In genomic region chr17:17354560-17355357, GRCh38 we compare ENCODE assay signal across 8 cellular contexts. TPM values are rescaled to one million over a fixed set of nuclear protein-coding genes. Genes with fewer than 3 reads are reported as not detected.
DNase-seq lines count a peak whose midpoint lies in the region; ATAC-seq and TF ChIP-seq lines count a peak whose summit lies in the region.

No MANE protein-coding gene starts in this region.

- peak; percentile 20 for DNase-seq in AG09319 (ENCODE audit: extremely low read depth, low read depth)
- peak; percentile 48 to 79 for DNase-seq in NCI-H526 (lab: John Stamatoyannopoulos, UW)
- DNase-seq in activated CD4-positive, alpha-beta T cell treated with anti-CD3 and anti-CD28 coated beads, Interleukin-2, amount 50 U/mL, for 48 hours: peak; percentile 76 to 79
- DNase-seq in dermis microvascular lymphatic vessel endothelial cell (ENCODE audit: low read depth in 2 of 2): peak; percentile 43 to 74
- DNase-seq in lung (ENCODE audit: low spot score): peak; percentile 75
- peak; percentile 52 for DNase-seq in stimulated activated CD8-positive, alpha-beta memory T cell treated with anti-CD3 and anti-CD28 coated beads, Interleukin-15, amount 100 ng/mL, for 24 hours (ENCODE audit: low read depth)

- CTCF ChIA-PET in HEK293 (lab: Yijun Ruan, JAX): interaction anchor here (0.6 to 7.0 kb wide), 70 partner anchors 10 to 694 kb away, joined by 3 to 161 read pairs (median 4); partner anchors contain the start of genes ATPAF2, GID4, PEMT and RAI1

- H3K36me3 ChIP-seq in HEK293 (ENCODE audit: control insufficient read depth in 2 of 2, insufficient read depth in 1 of 2, low read length in 2 of 2) (no peaks in the 10 kb centered on the region), lung (ENCODE audit: control insufficient read depth in 2 of 2, insufficient read depth in 2 of 2, low read length in 2 of 2) (no peaks in the 10 kb centered on the region)

- H3K9me3 ChIP-seq in HEK293 (ENCODE audit: control insufficient read depth, insufficient read depth, low read depth, low read length) (no peaks in the 10 kb centered on the region), lung (ENCODE audit: control insufficient read depth in 2 of 2, insufficient read depth in 1 of 2, low read length in 1 of 2) (no peaks in the 10 kb centered on the region)

- no peaks in the 10 kb centered on the region for H3K27me3 ChIP-seq in lung (ENCODE audit: control insufficient read depth, insufficient read depth)

- WGBS in lung, 2 donors: 35 to 36% methylated on average over 14 of the region's 14 CpGs

- peak; percentile 77 for ATAC-seq in lung (ENCODE audit: insufficient read depth, low FRiP score)
- no peak for ATAC-seq in HG02763 (IDR thresholded peaks at IDR 0.05; ENCODE audit: unreplicated experiment)

- POLR2A ChIA-PET in HEK293 (lab: Yijun Ruan, JAX): interaction anchor here (1.2 kb wide), 2 partner anchors 141 to 236 kb away, joined by 4 to 5 read pairs; partner anchors contain the start of genes PEMT and RASD1

- no peak overlapping the region for H3K4me3 ChIP-seq in HEK293 (ENCODE audit: low read depth, low read length)
- no peak overlapping the region for H3K4me3 ChIP-seq in lung

- H3K4me1 ChIP-seq in HEK293 (ENCODE audit: control insufficient read depth, insufficient read depth, low read length) (no peaks in the 10 kb centered on the region), lung (ENCODE audit: control insufficient read depth in 2 of 2, insufficient read depth in 2 of 2, low read length in 2 of 2) (peaks cover 0 to 4% of the 10 kb centered on the region in 2 donors)

- peak; percentile 83 for TF ChIP-seq CTCF in AG09319 (IDR thresholded peaks at IDR 0.05; ENCODE audit: low read depth, low read length)
- TF ChIP-seq CTCF in HEK293 (tag by site-specific recombination; IDR thresholded peaks at IDR 0.05): peak; percentile 81
- TF ChIP-seq CTCF in lung (IDR thresholded peaks at IDR 0.05; ENCODE audit: control extremely low read depth, extremely low read depth): peak; percentile 76

- no peak overlapping the region for H3K27ac ChIP-seq in HEK293 (ENCODE audit: extremely low read depth, low read depth, low read length)
- H3K27ac ChIP-seq in lung (ENCODE audit: low read depth in 1 of 2, low read length in 1 of 2): no peak overlapping the region

TF ChIP-seq in HEK293, 187 proteins besides CTCF, POLR2A, EP300 and RAD21:
- TF ChIP-seq ZNF140 (tag by site-specific recombination; IDR thresholded peaks at IDR 0.05): no peak
- peak; percentile 39; the same call in 1 of the 2 replicates for TF ChIP-seq SP7 (tag by site-specific recombination; IDR thresholded peaks at IDR 0.05)
- TF ChIP-seq ZFP41 (tag by site-specific recombination; IDR thresholded peaks at IDR 0.05; ENCODE audit: borderline replicate concordance): no peak
- TF ChIP-seq ZNF223 (tag by site-specific recombination; IDR thresholded peaks at IDR 0.05): peak; percentile 52; the same call in 1 of the 2 replicates
- 0 out of 2 replicates have a peak, but pooled peaks have one; percentile 29 for TF ChIP-seq ZNF660 (tag by site-specific recombination; IDR thresholded peaks at IDR 0.05)
- TF ChIP-seq ZNF776 (tag by site-specific recombination; IDR thresholded peaks at IDR 0.05; ENCODE audit: borderline replicate concordance): no peak
- TF ChIP-seq ZSCAN30 (tag by site-specific recombination; IDR thresholded peaks at IDR 0.05): peak; percentile 73
- 0 out of 2 replicates have a peak, but pooled peaks have one; percentile 14 for TF ChIP-seq ZNF600 (tag by site-specific recombination; IDR thresholded peaks at IDR 0.05)
- peak; percentile 60 for TF ChIP-seq ZBTB26 (tag by site-specific recombination; optimal IDR thresholded peaks at IDR 0.05)
- no peak for TF ChIP-seq ZXDB (tag by site-specific recombination; IDR thresholded peaks at IDR 0.05)
- TF ChIP-seq PATZ1 (tag by site-specific recombination; IDR thresholded peaks at IDR 0.05): peak; percentile 34; the same call in 1 of the 2 replicates
- TF ChIP-seq ZBTB20 (tag by site-specific recombination; IDR thresholded peaks at IDR 0.05): 0 out of 2 replicates have a peak, but pooled peaks have one; percentile 15
- peak; percentile 43 for TF ChIP-seq ZNF335 (tag by site-specific recombination; conservative IDR thresholded peaks at IDR 0.05)
- no peak for TF ChIP-seq ZBTB10 (tag by site-specific recombination; IDR thresholded peaks at IDR 0.05)
- TF ChIP-seq ZNF654 (tag by site-specific recombination; IDR thresholded peaks at IDR 0.05; ENCODE audit: low read depth): peak; percentile 86
- no peak for TF ChIP-seq ZNF555 (tag by site-specific recombination; conservative IDR thresholded peaks at IDR 0.05)
- TF ChIP-seq ZNF341 (tag by site-specific recombination; IDR thresholded peaks at IDR 0.05; ENCODE audit: low read depth): peak; percentile 53
- TF ChIP-seq ZNF239 (tag by site-specific recombination; IDR thresholded peaks at IDR 0.05): no peak
- TF ChIP-seq GLIS1 (tag by site-specific recombination; IDR thresholded peaks at IDR 0.05): no peak
- TF ChIP-seq ZNF292 (tag by site-specific recombination; IDR thresholded peaks at IDR 0.05; ENCODE audit: borderline replicate concordance, low read depth): no peak
- no peak for TF ChIP-seq ZNF626 (tag by site-specific recombination; IDR thresholded peaks at IDR 0.05)
- TF ChIP-seq ZNF48 (tag by site-specific recombination; IDR thresholded peaks at IDR 0.05): no peak
- 0 out of 2 replicates have a peak, but pooled peaks have one; percentile 37 for TF ChIP-seq ZNF768 (tag by site-specific recombination; IDR thresholded peaks at IDR 0.05)
- no peak for TF ChIP-seq OSR2 (tag by site-specific recombination; IDR thresholded peaks at IDR 0.05)

RNA-seq across cellular contexts. Expression of gene NT5M, which starts 51.6 kb away (rescaled TPM):
- total RNA-seq in dermis microvascular lymphatic vessel endothelial cell: 1.8 and 4.2 TPM in 2 replicates
- 1 to 10 TPM; 2.1 to 2.8 TPM for total RNA-seq in lung
- polyA plus RNA-seq in lung: 1 to 10 TPM; 1.7 to 2.1 TPM

Comparison
In these comparisons a context has a peak if more than half of its experiments do, and no peak if none do; other contexts are left out.
1. DNase-seq: peak in every context shown above with its lines; median percentile 78 in activated CD4-positive, alpha-beta T cell treated with anti-CD3 and anti-CD28 coated beads, Interleukin-2, amount 50 U/mL, for 48 hours; 75 in lung; 64 in NCI-H526; 58 in dermis microvascular lymphatic vessel endothelial cell; 52 in stimulated activated CD8-positive, alpha-beta memory T cell treated with anti-CD3 and anti-CD28 coated beads, Interleukin-15, amount 100 ng/mL, for 24 hours; 20 in AG09319.